ENCODE assay signal across 12 cellular contexts in genomic region chr12:101552277-101552676, GRCh38. TPM values are rescaled to one million over a fixed set of nuclear protein-coding genes. Genes with fewer than 3 reads are reported as not detected.
DNase-seq lines count a peak whose midpoint lies in the region; ATAC-seq and TF ChIP-seq lines count a peak whose summit lies in the region.
"Had no signal": no experiment of that assay in that cellular context is flagged by ENCODE, and none has a peak within 500 bp of the region (broad histone marks: within the 10 kb centered on the region; RNA-seq: fewer than 3 reads in every experiment).

No MANE protein-coding gene starts in this region.

- no peaks in the 10 kb centered on the region for H3K27me3 ChIP-seq in trophoblast cell (ENCODE audit: insufficient read depth, low read length)

- H3K36me3 Mint-ChIP-seq in WTC11 = peaks cover 26% of the 10 kb centered on the region
- H3K36me3 Mint-ChIP-seq: activated naive CD8-positive, alpha-beta T cell treated with anti-CD3 and anti-CD28 coated beads, Interleukin-2, amount 10 ng/mL, durations not matched to agents 7 days and 5 days had no signal

- no peak overlapping the region for H2BK12ac ChIP-seq in trophoblast cell (ENCODE audit: low read length)

- intact Hi-C loops in head of caudate nucleus (cut with DNase I) = no loop called here

- no CpG with 5 or more reads among the region's 4 CpGs for WGBS in trophoblast cell (ENCODE audit: extremely low coverage, insufficient coverage, insufficient read length)

- H4K91ac ChIP-seq in trophoblast cell (ENCODE audit: low read depth, low read length) = no peak overlapping the region

- peaks cover 14% of the 10 kb centered on the region for H3K4me1 Mint-ChIP-seq in WTC11
- H3K4me1 Mint-ChIP-seq: activated naive CD8-positive, alpha-beta T cell treated with anti-CD3 and anti-CD28 coated beads, Interleukin-2, amount 10 ng/mL, durations not matched to agents 7 days and 5 days had no signal

- no peak overlapping the region for H3K18ac ChIP-seq in trophoblast cell (ENCODE audit: low read length)

- H3K36me3 ChIP-seq in trophoblast cell (ENCODE audit: control insufficient read depth in 1 of 2, insufficient read depth in 2 of 2, low read length in 2 of 2) = no peaks in the 10 kb centered on the region
- H3K36me3 ChIP-seq: thoracic aorta had no signal

- H3K9ac ChIP-seq in trophoblast cell (ENCODE audit: low read length) = no peak overlapping the region

- DNase-seq in GM04503 (ENCODE audit: low read depth) (peak; percentile 12), NCI-H446 treated with DMSO at 0.1 percent for 48 hours (lab: John Stamatoyannopoulos, UW) (peak; percentile 34), fibroblast of gingiva (ENCODE audit: low read depth) (peak; percentile 63), trophoblast cell (peak; percentile 81 to 92), WTC11 (ENCODE audit: low spot score) (no peak), NCI-H128 (lab: John Stamatoyannopoulos, UW; ENCODE audit: unreplicated experiment) (no peak), head of caudate nucleus (no peak)
- DNase-seq: activated CD8-positive, alpha-beta T cell treated with anti-CD3 and anti-CD28 coated beads, Interleukin-2, amount 10 ng/mL, durations not matched to agents 7 days and 5 days; activated naive CD8-positive, alpha-beta T cell treated with anti-CD3 and anti-CD28 coated beads, Interleukin-2, amount 10 ng/mL, durations not matched to agents 7 days and 5 days had no signal

- no peaks in the 10 kb centered on the region for H3K27me3 Mint-ChIP-seq in WTC11 (ENCODE audit: low read depth)

- H3K27ac ChIP-seq in trophoblast cell (ENCODE audit: low read depth, low read length) = no peak overlapping the region
- H3K27ac ChIP-seq: thoracic aorta had no signal

- no peak overlapping the region for H3K4me3 ChIP-seq in trophoblast cell (ENCODE audit: low read depth, low read length)
- H3K4me3 ChIP-seq: thoracic aorta had no signal

- TF ChIP-seq CTCF in WTC11 (IDR thresholded peaks at IDR 0.05) = no peak

- H3K4ac ChIP-seq in trophoblast cell (ENCODE audit: low read depth, low read length) = no peak overlapping the region

- no peaks in the 10 kb centered on the region for H3K4me1 ChIP-seq in trophoblast cell (ENCODE audit: control insufficient read depth in 1 of 2, insufficient read depth in 2 of 2, low read length in 2 of 2)

- H3K79me2 ChIP-seq in trophoblast cell (ENCODE audit: control insufficient read depth, insufficient read depth, low read length, poor library complexity) = no peaks in the 10 kb centered on the region

- H3K23ac ChIP-seq in trophoblast cell (ENCODE audit: low read length) = no peak overlapping the region

- H3K9me3 ChIP-seq in trophoblast cell (ENCODE audit: insufficient read depth, low read depth, low read length) = peaks cover 2% of the 10 kb centered on the region
- H3K9me3 ChIP-seq: thoracic aorta had no signal

- no peak overlapping the region for H2BK5ac ChIP-seq in trophoblast cell (ENCODE audit: low read depth, low read length, poor library complexity)

- no peak for ATAC-seq in WTC11
- ATAC-seq: activated CD8-positive, alpha-beta T cell treated with anti-CD3 and anti-CD28 coated beads, Interleukin-2, amount 10 ng/mL, durations not matched to agents 7 days and 5 days had no signal

- CTCF ChIA-PET in WTC11 (lab: Charles Lee) = interaction anchor here (1.2 kb wide), 1 partner anchor 11 kb away, joined by 6 read pairs; no protein-coding TSS in a partner anchor

- H4K8ac ChIP-seq in trophoblast cell (ENCODE audit: low read depth, low read length) = no peak overlapping the region

- H2AK5ac ChIP-seq in trophoblast cell (ENCODE audit: low read length) = no peak overlapping the region

- H2AFZ ChIP-seq in trophoblast cell (ENCODE audit: insufficient read depth, low read length, poor library complexity) = no peak overlapping the region

- no peak overlapping the region for H3K4me2 ChIP-seq in trophoblast cell (ENCODE audit: low read length)

- no peak overlapping the region for H3K14ac ChIP-seq in trophoblast cell (ENCODE audit: low read length)

- H3K9me3 Mint-ChIP-seq in WTC11 = peaks cover 24% of the 10 kb centered on the region

- H3K79me1 ChIP-seq in trophoblast cell (ENCODE audit: low read length) = no peaks in the 10 kb centered on the region

- POLR2A ChIA-PET in WTC11 (lab: Charles Lee) = no interaction called here

- H2BK120ac ChIP-seq in trophoblast cell (ENCODE audit: insufficient read depth, low read length, poor library complexity) = no peak overlapping the region

- no peak overlapping the region for H3K4me3 Mint-ChIP-seq in WTC11
- H3K4me3 Mint-ChIP-seq: activated CD8-positive, alpha-beta T cell treated with anti-CD3 and anti-CD28 coated beads, Interleukin-2, amount 10 ng/mL, durations not matched to agents 7 days and 5 days; activated naive CD8-positive, alpha-beta T cell treated with anti-CD3 and anti-CD28 coated beads, Interleukin-2, amount 10 ng/mL, durations not matched to agents 7 days and 5 days had no signal

- no peak overlapping the region for H3K27ac Mint-ChIP-seq in WTC11
- H3K27ac Mint-ChIP-seq: activated CD8-positive, alpha-beta T cell treated with anti-CD3 and anti-CD28 coated beads, Interleukin-2, amount 10 ng/mL, durations not matched to agents 7 days and 5 days; activated naive CD8-positive, alpha-beta T cell treated with anti-CD3 and anti-CD28 coated beads, Interleukin-2, amount 10 ng/mL, durations not matched to agents 7 days and 5 days had no signal

- no peak overlapping the region for H4K12ac ChIP-seq in trophoblast cell (ENCODE audit: low read depth, low read length)

TF ChIP-seq in WTC11, 78 proteins besides CTCF, POLR2A, EP300 and RAD21:
- no peak for TF ChIP-seq E2F4 (CRISPR knock-in tag; IDR thresholded peaks at IDR 0.05; ENCODE audit: borderline replicate concordance, low read depth)
- TF ChIP-seq ZMAT4 (CRISPR knock-in tag; IDR thresholded peaks at IDR 0.05) = no peak
- no peak for TF ChIP-seq ZNF512 (CRISPR knock-in tag; IDR thresholded peaks at IDR 0.05; ENCODE audit: borderline replicate concordance)
- TF ChIP-seq SMAD3 (CRISPR knock-in tag; IDR thresholded peaks at IDR 0.05; ENCODE audit: borderline replicate concordance) = no peak
- TF ChIP-seq NFYB (CRISPR knock-in tag; conservative IDR thresholded peaks at IDR 0.05; ENCODE audit: low read depth) = no peak
- TF ChIP-seq ZNF263 (CRISPR knock-in tag; IDR thresholded peaks at IDR 0.05; ENCODE audit: low read depth) = no peak
- no peak for TF ChIP-seq HMGA2 (CRISPR knock-in tag; IDR thresholded peaks at IDR 0.05)
- TF ChIP-seq GTF2I (CRISPR knock-in tag; conservative IDR thresholded peaks at IDR 0.05) = no peak
- TF ChIP-seq MLX (CRISPR knock-in tag; IDR thresholded peaks at IDR 0.05) = no peak

RNA-seq across cellular contexts. Expression of gene MYBPC1, which starts 42.5 kb away (rescaled TPM):
- not detected in 2 replicates for polyA plus RNA-seq in trophoblast cell (2013)
- total RNA-seq in WTC11 (2021) = not detected in 3 replicates
- total RNA-seq: activated CD8-positive, alpha-beta T cell treated with anti-CD3 and anti-CD28 coated beads, Interleukin-2, amount 10 ng/mL, durations not matched to agents 7 days and 5 days; activated naive CD8-positive, alpha-beta T cell treated with anti-CD3 and anti-CD28 coated beads, Interleukin-2, amount 10 ng/mL, durations not matched to agents 7 days and 5 days; kidney epithelial cell; osteoblast had no signal

Comparison
In these comparisons a context has a peak if more than half of its experiments do, and no peak if none do; other contexts are left out.
1. DNase-seq: peak in GM04503 (single experiment), NCI-H446 treated with DMSO at 0.1 percent for 48 hours (single experiment), fibroblast of gingiva (single experiment) and trophoblast cell (2 of 2); none in WTC11 (single experiment), NCI-H128 (single experiment) and head of caudate nucleus (0 of 42).